Comparison of ENCODE assay signal across 2 cellular contexts in the genomic region with DNA sequence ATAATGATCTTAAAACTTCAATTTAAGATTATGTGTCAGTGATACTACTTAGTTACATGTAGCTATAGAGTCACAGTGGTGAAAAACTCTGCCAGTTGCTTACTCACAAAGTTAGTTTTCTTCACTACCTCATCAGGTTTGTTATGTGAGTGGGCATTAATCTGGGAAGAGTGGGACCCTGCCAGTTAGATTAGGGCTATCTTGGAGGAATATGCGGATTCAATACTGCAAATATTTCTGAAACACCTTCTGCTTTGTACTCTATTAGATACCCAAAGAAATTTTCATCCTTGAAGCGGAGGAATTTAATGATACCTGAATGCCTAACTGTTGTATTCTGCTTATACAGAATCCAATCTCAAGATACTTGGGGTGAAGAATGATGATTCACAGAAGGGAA.
TF ChIP-seq lines count a peak whose summit lies in the region.

No MANE protein-coding gene starts in this region.

TF ChIP-seq in liver, 16 proteins besides CTCF, POLR2A, EP300 and RAD21:
- TF ChIP-seq, protein P1, sequence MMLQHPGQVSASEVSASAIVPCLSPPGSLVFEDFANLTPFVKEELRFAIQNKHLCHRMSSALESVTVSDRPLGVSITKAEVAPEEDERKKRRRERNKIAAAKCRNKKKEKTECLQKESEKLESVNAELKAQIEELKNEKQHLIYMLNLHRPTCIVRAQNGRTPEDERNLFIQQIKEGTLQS (IDR thresholded peaks at IDR 0.05): no peak

TF ChIP-seq in HepG2, 621 proteins besides CTCF, POLR2A, EP300 and RAD21:
- TF ChIP-seq ZNF772 (CRISPR knock-in tag; IDR thresholded peaks at IDR 0.05) (no peak), ZNF501 (CRISPR knock-in tag; IDR thresholded peaks at IDR 0.05) (no peak), MAZ (IDR thresholded peaks at IDR 0.05; ENCODE audit: borderline replicate concordance, low read depth, low read length) (no peak), MAZ (CRISPR knock-in tag; IDR thresholded peaks at IDR 0.05; ENCODE audit: low read depth) (no peak), ZNF737 (CRISPR knock-in tag; IDR thresholded peaks at IDR 0.05; ENCODE audit: borderline replicate concordance) (no peak), ZNF788 (CRISPR knock-in tag; IDR thresholded peaks at IDR 0.05; ENCODE audit: borderline replicate concordance) (no peak), ZNF414 (CRISPR knock-in tag; IDR thresholded peaks at IDR 0.05) (no peak), ZSCAN22 (CRISPR knock-in tag; IDR thresholded peaks at IDR 0.05) (no peak), ZNF720 (CRISPR knock-in tag; IDR thresholded peaks at IDR 0.05) (no peak), ZNF510 (CRISPR knock-in tag; IDR thresholded peaks at IDR 0.05; ENCODE audit: low read depth) (no peak)
